Comparison of ENCODE assay signal across 14 cellular contexts in genomic region chr13:98265669-98266551, GRCh38.
DNase-seq lines count a peak whose midpoint lies in the region; ATAC-seq and TF ChIP-seq lines count a peak whose summit lies in the region.
"Had no signal": no experiment of that assay in that cellular context is flagged by ENCODE, and none has a peak within 500 bp of the region (broad histone marks: within the 10 kb centered on the region; RNA-seq: fewer than 3 reads in every experiment).

No MANE protein-coding gene starts in this region.

- in situ Hi-C loops in astrocyte of the cerebellum (cut with HindIII; ENCODE audit: low sequenced_read_pairs): no loop called here

- DNase-seq in GM23338 (ENCODE audit: low spot score) (no peak), astrocyte of the cerebellum (ENCODE audit: low read depth) (peak; percentile 52), kidney tubule cell (ENCODE audit: low spot score) (peak; percentile 88), sciatic nerve (ENCODE audit: low spot score) (no peak), immature natural killer cell (no peak)
- DNase-seq in stimulated activated CD4-positive, alpha-beta T cell treated with anti-CD3 and anti-CD28 coated beads, Interleukin-4, amount 100 ng/mL, for 1 hour: no peak
- DNase-seq in naive thymus-derived CD8-positive, alpha-beta T cell: no peak
- DNase-seq: activated naive CD4-positive, alpha-beta T cell treated with anti-CD3 and anti-CD28 coated beads, Interleukin-2, amount 10 ng/mL, durations not matched to agents 7 days and 5 days; CD4-positive, alpha-beta T cell; cerebellar nuclear complex; naive thymus-derived CD4-positive, alpha-beta T cell; NCI-H1105 treated with DMSO at 0.1 percent for 48 hours had no signal

- TF ChIP-seq CTCF in GM23338 (conservative IDR thresholded peaks at IDR 0.05; ENCODE audit: low read depth in 2 of 2): no peak
- TF ChIP-seq CTCF in astrocyte of the cerebellum (IDR thresholded peaks at IDR 0.05; ENCODE audit: low read depth, low read length, missing control alignments): no peak

- H3K4me3 ChIP-seq in GM23338 (no peak overlapping the region), astrocyte of the cerebellum (ENCODE audit: low read depth, low read length) (no peak overlapping the region)

- peaks cover 16% of the 10 kb centered on the region for H3K4me1 Mint-ChIP-seq in GM23338
- no peaks in the 10 kb centered on the region for H3K4me1 Mint-ChIP-seq in naive thymus-derived CD8-positive, alpha-beta T cell
- H3K4me1 Mint-ChIP-seq in immature natural killer cell: no peaks in the 10 kb centered on the region
- H3K4me1 Mint-ChIP-seq: activated naive CD4-positive, alpha-beta T cell treated with anti-CD3 and anti-CD28 coated beads, Interleukin-2, amount 10 ng/mL, durations not matched to agents 7 days and 5 days; naive thymus-derived CD4-positive, alpha-beta T cell had no signal

- H3K4me2 ChIP-seq in GM23338: no peak overlapping the region

- H3F3A ChIP-seq in GM23338 (replicated peaks; ENCODE audit: low read depth): 0 out of 2 replicates have a peak, but pooled peaks cover 6% of the 10 kb centered on the region

- no peak for ATAC-seq in GM23338
- peak; percentile 92 for ATAC-seq in sciatic nerve
- ATAC-seq in naive thymus-derived CD8-positive, alpha-beta T cell: no peak
- ATAC-seq in HG03439 (IDR thresholded peaks at IDR 0.05; ENCODE audit: unreplicated experiment): no peak
- ATAC-seq: naive thymus-derived CD4-positive, alpha-beta T cell had no signal

- intact Hi-C loops in sciatic nerve (cut with DNase I): no loop called here

- H3K9me3 Mint-ChIP-seq in GM23338 (no peaks in the 10 kb centered on the region), immature natural killer cell (peaks cover 0 to 2% (median 0%) of the 10 kb centered on the region in 6 donors)
- H3K9me3 Mint-ChIP-seq in naive thymus-derived CD8-positive, alpha-beta T cell: no peaks in the 10 kb centered on the region
- H3K9me3 Mint-ChIP-seq: activated naive CD4-positive, alpha-beta T cell treated with anti-CD3 and anti-CD28 coated beads, Interleukin-2, amount 10 ng/mL, durations not matched to agents 7 days and 5 days; CD4-positive, alpha-beta T cell had no signal

- H3K36me3 Mint-ChIP-seq in GM23338 (ENCODE audit: low read depth): no peaks in the 10 kb centered on the region
- H3K36me3 Mint-ChIP-seq in naive thymus-derived CD8-positive, alpha-beta T cell: no peaks in the 10 kb centered on the region
- H3K36me3 Mint-ChIP-seq in immature natural killer cell: no peaks in the 10 kb centered on the region
- H3K36me3 Mint-ChIP-seq: activated naive CD4-positive, alpha-beta T cell treated with anti-CD3 and anti-CD28 coated beads, Interleukin-2, amount 10 ng/mL, durations not matched to agents 7 days and 5 days; naive thymus-derived CD4-positive, alpha-beta T cell had no signal

- POLR2A ChIA-PET in naive thymus-derived CD8-positive, alpha-beta T cell (lab: Charles Lee): no interaction called here

- no peaks in the 10 kb centered on the region for H3K36me3 ChIP-seq in GM23338 (ENCODE audit: insufficient read depth)

- no peaks in the 10 kb centered on the region for H3K9me2 ChIP-seq in GM23338 (ENCODE audit: insufficient read depth)

- H2AFZ ChIP-seq in GM23338: no peak overlapping the region

- peaks cover 3% of the 10 kb centered on the region; the same call in 1 of the 2 replicates for H3K4me1 ChIP-seq in GM23338 (ENCODE audit: insufficient read depth)

- H4K20me1 ChIP-seq in GM23338 (replicated peaks; ENCODE audit: insufficient read depth): no peaks in the 10 kb centered on the region

- no peak overlapping the region for H3K27ac Mint-ChIP-seq in GM23338
- no peak overlapping the region for H3K27ac Mint-ChIP-seq in naive thymus-derived CD8-positive, alpha-beta T cell
- H3K27ac Mint-ChIP-seq in immature natural killer cell: no peak overlapping the region
- H3K27ac Mint-ChIP-seq: activated naive CD4-positive, alpha-beta T cell treated with anti-CD3 and anti-CD28 coated beads, Interleukin-2, amount 10 ng/mL, durations not matched to agents 7 days and 5 days; CD4-positive, alpha-beta T cell; naive thymus-derived CD4-positive, alpha-beta T cell had no signal

- peaks cover 52% of the 10 kb centered on the region for H3K79me2 ChIP-seq in GM23338 (replicated peaks; ENCODE audit: insufficient read depth)

- 0 out of 2 replicates have a peak overlapping the region, but pooled peaks have one; percentile 9 for H3K27ac ChIP-seq in GM23338 (ENCODE audit: low read depth)
- H3K27ac ChIP-seq: epithelial cell of prostate had no signal

- H3K27me3 ChIP-seq in GM23338 (ENCODE audit: insufficient read depth): no peaks in the 10 kb centered on the region

- peaks cover 1% of the 10 kb centered on the region for H3K27me3 Mint-ChIP-seq in GM23338 (ENCODE audit: insufficient read depth, low read depth, poor library complexity)
- peaks cover 0 to 3% (median 0%) of the 10 kb centered on the region in 5 donors for H3K27me3 Mint-ChIP-seq in naive thymus-derived CD8-positive, alpha-beta T cell
- H3K27me3 Mint-ChIP-seq in immature natural killer cell (ENCODE audit: low read depth in 3 of 3): peaks cover under 1 to 4% (median 2%) of the 10 kb centered on the region in 3 donors
- H3K27me3 Mint-ChIP-seq: activated naive CD4-positive, alpha-beta T cell treated with anti-CD3 and anti-CD28 coated beads, Interleukin-2, amount 10 ng/mL, durations not matched to agents 7 days and 5 days; CD4-positive, alpha-beta T cell had no signal

- H3K4me3 Mint-ChIP-seq in GM23338 (no peak overlapping the region), immature natural killer cell (no peak overlapping the region)
- no peak overlapping the region for H3K4me3 Mint-ChIP-seq in naive thymus-derived CD8-positive, alpha-beta T cell
- H3K4me3 Mint-ChIP-seq: activated naive CD4-positive, alpha-beta T cell treated with anti-CD3 and anti-CD28 coated beads, Interleukin-2, amount 10 ng/mL, durations not matched to agents 7 days and 5 days; CD4-positive, alpha-beta T cell; naive thymus-derived CD4-positive, alpha-beta T cell had no signal

TF ChIP-seq in GM23338, 12 proteins besides CTCF, POLR2A, EP300 and RAD21 (continues in another document):
- TF ChIP-seq EZH2phosphoT487 (IDR thresholded peaks at IDR 0.05; ENCODE audit: unreplicated experiment) (no peak), CREB1 (CRISPR knock-in tag; IDR thresholded peaks at IDR 0.05; ENCODE audit: low read depth) (no peak), POLR2AphosphoS5 (IDR thresholded peaks at IDR 0.05; ENCODE audit: low read depth) (no peak), STAT1 (IDR thresholded peaks at IDR 0.05; ENCODE audit: unreplicated experiment) (no peak), NANOG (IDR thresholded peaks at IDR 0.05; ENCODE audit: borderline replicate concordance) (no peak)
- TF ChIP-seq, protein P1, sequence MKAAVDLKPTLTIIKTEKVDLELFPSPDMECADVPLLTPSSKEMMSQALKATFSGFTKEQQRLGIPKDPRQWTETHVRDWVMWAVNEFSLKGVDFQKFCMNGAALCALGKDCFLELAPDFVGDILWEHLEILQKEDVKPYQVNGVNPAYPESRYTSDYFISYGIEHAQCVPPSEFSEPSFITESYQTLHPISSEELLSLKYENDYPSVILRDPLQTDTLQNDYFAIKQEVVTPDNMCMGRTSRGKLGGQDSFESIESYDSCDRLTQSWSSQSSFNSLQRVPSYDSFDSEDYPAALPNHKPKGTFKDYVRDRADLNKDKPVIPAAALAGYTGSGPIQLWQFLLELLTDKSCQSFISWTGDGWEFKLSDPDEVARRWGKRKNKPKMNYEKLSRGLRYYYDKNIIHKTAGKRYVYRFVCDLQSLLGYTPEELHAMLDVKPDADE (IDR thresholded peaks at IDR 0.05): no peak

Comparison
In these comparisons a context has a peak if more than half of its experiments do, and no peak if none do; other contexts are left out.
1. DNase-seq: peak in astrocyte of the cerebellum (single experiment) and kidney tubule cell (single experiment); none in GM23338 (single experiment), sciatic nerve (single experiment), stimulated activated CD4-positive, alpha-beta T cell treated with anti-CD3 and anti-CD28 coated beads, Interleukin-4, amount 100 ng/mL, for 1 hour (single experiment), naive thymus-derived CD8-positive, alpha-beta T cell (0 of 10) and immature natural killer cell (0 of 3).